Comparison of ENCODE assay signal across 8 cellular contexts in the genomic region with DNA sequence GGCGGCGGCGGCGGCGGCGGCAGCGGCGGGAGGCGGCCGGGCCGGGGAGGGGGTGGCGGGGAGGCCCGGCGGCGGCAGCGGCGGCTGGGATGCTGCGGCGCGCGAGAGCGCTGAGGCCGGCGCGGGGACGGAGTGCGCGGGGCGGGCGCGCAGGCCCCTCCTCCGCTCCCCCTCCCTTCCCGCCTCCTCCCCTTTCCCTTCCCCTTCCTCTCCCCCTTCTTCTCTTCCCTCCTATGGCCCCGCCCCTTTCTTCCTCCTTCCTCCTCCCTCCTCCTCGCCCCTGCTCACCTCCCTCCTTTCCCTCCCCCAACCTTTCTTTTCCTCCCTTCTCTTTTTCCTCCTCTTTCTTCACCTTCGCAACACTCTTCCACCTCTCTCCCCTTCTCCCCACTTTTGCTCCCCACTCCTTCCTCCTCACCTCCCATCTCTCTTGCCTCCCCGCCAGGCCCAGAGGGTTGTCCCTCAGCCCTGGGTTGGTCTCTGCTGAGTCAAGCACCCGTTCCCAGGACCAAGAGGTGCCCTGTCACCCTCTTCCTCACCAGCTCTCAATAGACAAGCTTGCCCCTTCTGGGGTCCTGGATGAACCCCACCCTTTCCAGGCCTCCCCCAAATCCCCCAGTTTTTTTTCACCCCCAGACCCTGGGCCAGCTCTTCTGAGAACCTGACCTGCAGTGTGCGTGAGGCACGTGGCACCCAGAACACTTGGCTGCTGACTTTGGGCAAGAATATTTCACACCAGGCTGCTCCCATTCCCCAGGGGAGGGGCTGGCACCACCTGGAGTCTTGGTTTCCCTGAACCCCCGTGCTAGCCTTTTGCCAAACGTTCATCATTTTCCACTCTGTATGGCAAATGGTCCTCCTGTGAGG. TPM values are rescaled to one million over a fixed set of nuclear protein-coding genes. Genes with fewer than 3 reads are reported as not detected.
DNase-seq lines count a peak whose midpoint lies in the region; ATAC-seq and TF ChIP-seq lines count a peak whose summit lies in the region.

TSS of gene SEMA4D (minus strand) at position 136 of the 867 bp plus-strand sequence. CDS start 92,657 bp downstream, outside the sequence.

- peak within 1 kb of the TSS; percentile 66 for H2AFZ ChIP-seq in smooth muscle cell (ENCODE audit: low read depth)

- H3K9ac ChIP-seq in smooth muscle cell (ENCODE audit: low read depth), result no peak within 1 kb of the TSS

- H3K36me3 Mint-ChIP-seq in T-helper 17 cell (ENCODE audit: low read depth), result peaks cover 7% of the 10 kb centered on the region

- DNase-seq in Caki2 (ENCODE audit: low read depth), result peak; percentile 53
- peak; percentile 49 for DNase-seq in NAMALWA (ENCODE audit: low spot score)
- DNase-seq in T-helper 17 cell, result peak in 2 of 3 donors; percentile 53 to 55
- DNase-seq in caudate nucleus (lab: John Stamatoyannopoulos, UW), result peak in 53 of 61 donors; percentile 21 to 92 (median 65)
- peak; percentile 71 for DNase-seq in islet precursor cell
- DNase-seq in smooth muscle cell (lab: John Stamatoyannopoulos, UW; ENCODE audit: unreplicated experiment), result no peak

- peak within 1 kb of the TSS; percentile 98 for H3K4me3 Mint-ChIP-seq in T-helper 17 cell

- H3K79me2 ChIP-seq in smooth muscle cell (ENCODE audit: low read depth), result no peaks in the 10 kb centered on the region

- peaks cover 5% of the 10 kb centered on the region for H3K4me1 ChIP-seq in smooth muscle cell (ENCODE audit: low read depth)

- peak within 1 kb of the TSS; percentile 97 for H3K27ac Mint-ChIP-seq in T-helper 17 cell

- H3K27me3 ChIP-seq in smooth muscle cell (ENCODE audit: low read depth), result peaks cover 9% of the 10 kb centered on the region

- 78% methylated on average over 6 of the region's 42 CpGs for WGBS in smooth muscle cell (ENCODE audit: low lambda C conversion rate)

- H3K4me1 Mint-ChIP-seq in T-helper 17 cell, result peaks cover 80% of the 10 kb centered on the region

- peak; percentile 27 for ATAC-seq in GM21423 (IDR thresholded peaks at IDR 0.05; ENCODE audit: unreplicated experiment)
- ATAC-seq in T-helper 17 cell, result no peak
- no peak for ATAC-seq in HG03378 (IDR thresholded peaks at IDR 0.05; ENCODE audit: unreplicated experiment)

- H3K36me3 ChIP-seq in smooth muscle cell (ENCODE audit: low read depth), result no peaks in the 10 kb centered on the region

- TF ChIP-seq CTCF in smooth muscle cell (IDR thresholded peaks at IDR 0.05; ENCODE audit: borderline replicate concordance, insufficient read depth, poor library complexity, severe bottlenecking), result no peak

- H3K4me3 ChIP-seq in smooth muscle cell, result peak within 1 kb of the TSS; percentile 60

- no peaks in the 10 kb centered on the region for H3K27me3 Mint-ChIP-seq in T-helper 17 cell

- in situ Hi-C loops in Caki2 (cut with HindIII; ENCODE audit: low pct_unique_long_range_greater_than_20kb, low sequenced_read_pairs), result no loop called here

- no peaks in the 10 kb centered on the region for H3F3A ChIP-seq in smooth muscle cell (ENCODE audit: low read depth)

- H4K20me1 ChIP-seq in smooth muscle cell (ENCODE audit: low read depth), result no peaks in the 10 kb centered on the region

- H3K9me3 ChIP-seq in T-helper 17 cell (ENCODE audit: control insufficient read depth, low read length, poor library complexity, severe bottlenecking) (no peaks in the 10 kb centered on the region), smooth muscle cell (replicated peaks; ENCODE audit: low read depth) (no peaks in the 10 kb centered on the region)

- H3K4me2 ChIP-seq in smooth muscle cell, result peak within 1 kb of the TSS; percentile 86

- H3K27ac ChIP-seq in caudate nucleus (ENCODE audit: low read depth, low read length) (peak within 1 kb of the TSS; percentile 82), smooth muscle cell (ENCODE audit: low read depth) (no peak within 1 kb of the TSS)

RNA-seq across cellular contexts. Expression of gene SEMA4D, which starts in this region (rescaled TPM):
- 1.7 and 4.5 TPM in 2 replicates for total RNA-seq in Caki2 (2014; rRNA removed; shearing (Covaris generic); ENCODE audit: low replicate concordance)
- 100 to 1,000 TPM; 250 to 312 TPM for total RNA-seq in T-helper 17 cell
- 2.4 and 2.7 TPM in 2 replicates for total RNA-seq in smooth muscle cell
- 0.63 and 3.4 TPM in 2 replicates for polyA plus RNA-seq in smooth muscle cell

Comparison
In these comparisons a context has a peak if more than half of its experiments do, and no peak if none do; other contexts are left out.
1. RNA of gene SEMA4D (total RNA-seq): 250 to 312 TPM in T-helper 17 cell; 1.7 to 4.5 TPM in Caki2 and 2.4 to 2.7 TPM in smooth muscle cell; every median in the first group is over 10 times any median in the second.